10 cellular contexts compared by ENCODE assay signal in genomic region chr2:233079953-233080835, GRCh38. TPM values are rescaled to one million over a fixed set of nuclear protein-coding genes. Genes with fewer than 3 reads are reported as not detected.
DNase-seq lines count a peak whose midpoint lies in the region; ATAC-seq and TF ChIP-seq lines count a peak whose summit lies in the region.
"Had no signal": no experiment of that assay in that cellular context is flagged by ENCODE, and none has a peak within 500 bp of the region (broad histone marks: within the 10 kb centered on the region; RNA-seq: fewer than 3 reads in every experiment).

No MANE protein-coding gene starts in this region.

- no peaks in the 10 kb centered on the region for H3K9me3 Mint-ChIP-seq in activated naive CD8-positive, alpha-beta T cell treated with anti-CD3 and anti-CD28 coated beads for 36 hours
- H3K9me3 Mint-ChIP-seq in mesothelial cell of epicardium = no peaks in the 10 kb centered on the region

- no peaks in the 10 kb centered on the region for H3K27me3 Mint-ChIP-seq in activated naive CD8-positive, alpha-beta T cell treated with anti-CD3 and anti-CD28 coated beads for 36 hours
- no peaks in the 10 kb centered on the region for H3K27me3 Mint-ChIP-seq in mesothelial cell of epicardium (ENCODE audit: low read depth)

- no peak for TF ChIP-seq CTCF in GM06990 (IDR thresholded peaks at IDR 0.05; ENCODE audit: insufficient read depth, low read length, poor library complexity, severe bottlenecking)
- no peak for TF ChIP-seq CTCF in neutrophil (IDR thresholded peaks at IDR 0.05)
- no peak for TF ChIP-seq CTCF in mesothelial cell of epicardium (IDR thresholded peaks at IDR 0.05; ENCODE audit: unreplicated experiment)

- no peak for DNase-seq in GM06990 (ENCODE audit: extremely low read depth, insufficient read length)
- DNase-seq in MV-4-11 (lab: John Stamatoyannopoulos, UW) = peak; percentile 71
- DNase-seq in activated naive CD8-positive, alpha-beta T cell treated with anti-CD3 and anti-CD28 coated beads for 36 hours = peak; percentile 19
- DNase-seq in dedifferentiated amniotic fluid mesenchymal stem cell (ENCODE audit: extremely low spot score) = no peak
- DNase-seq in mesothelial cell of epicardium (ENCODE audit: low spot score in 2 of 2, unreplicated experiment in 2 of 2) = no peak
- no peak for DNase-seq in midbrain (lab: John Stamatoyannopoulos, UW)

- H3K4me3 ChIP-seq in GM06990 (replicated peaks; ENCODE audit: low read depth, low read length) (peak overlapping the region; percentile 11; the same call in 1 of the 2 replicates), neutrophil (ENCODE audit: low read depth in 1 of 2, low read length in 1 of 2) (peak overlapping the region; percentile 6 to 56)
- H3K4me3 ChIP-seq: tibial nerve had no signal

- H3K4me1 Mint-ChIP-seq in activated naive CD8-positive, alpha-beta T cell treated with anti-CD3 and anti-CD28 coated beads for 36 hours = peaks cover 69% of the 10 kb centered on the region
- H3K4me1 Mint-ChIP-seq in mesothelial cell of epicardium = no peaks in the 10 kb centered on the region

- H3K27ac ChIP-seq in neutrophil = peak overlapping the region; percentile 98

- H3K4me1 ChIP-seq in neutrophil (ENCODE audit: control insufficient read depth in 1 of 2, insufficient read depth in 1 of 2, low read depth in 1 of 2, low read length in 1 of 2) = peaks cover 100% of the 10 kb centered on the region in 2 experiments

- H3K27me3 ChIP-seq in GM06990 (replicated peaks; ENCODE audit: control insufficient read depth, insufficient read depth, low read length) (no peaks in the 10 kb centered on the region), neutrophil (no peaks in the 10 kb centered on the region)
- H3K27me3 ChIP-seq: tibial nerve had no signal

- H3K36me3 Mint-ChIP-seq in activated naive CD8-positive, alpha-beta T cell treated with anti-CD3 and anti-CD28 coated beads for 36 hours = peaks cover 59% of the 10 kb centered on the region
- H3K36me3 Mint-ChIP-seq in mesothelial cell of epicardium = no peaks in the 10 kb centered on the region

- peak overlapping the region; percentile 87 for H3K27ac Mint-ChIP-seq in activated naive CD8-positive, alpha-beta T cell treated with anti-CD3 and anti-CD28 coated beads for 36 hours
- no peak overlapping the region for H3K27ac Mint-ChIP-seq in mesothelial cell of epicardium

- H3K9me3 ChIP-seq in neutrophil = no peaks in the 10 kb centered on the region
- H3K9me3 ChIP-seq: tibial nerve had no signal

- H3K4me3 Mint-ChIP-seq in activated naive CD8-positive, alpha-beta T cell treated with anti-CD3 and anti-CD28 coated beads for 36 hours = peak overlapping the region; percentile 5
- no peak overlapping the region for H3K4me3 Mint-ChIP-seq in mesothelial cell of epicardium

- H3K36me3 ChIP-seq in GM06990 (ENCODE audit: control insufficient read depth, insufficient read depth, low read length) = peaks cover 23% of the 10 kb centered on the region
- peaks cover 18% of the 10 kb centered on the region for H3K36me3 ChIP-seq in neutrophil
- H3K36me3 ChIP-seq: tibial nerve had no signal

- no peak for ATAC-seq in HG03432 (IDR thresholded peaks at IDR 0.05; ENCODE audit: unreplicated experiment)

RNA-seq across cellular contexts. Expression of gene INPP5D, which starts 20.1 kb away (rescaled TPM):
- 10 to 100 TPM; 38.7 to 41.8 TPM for total RNA-seq in activated naive CD8-positive, alpha-beta T cell treated with anti-CD3 and anti-CD28 coated beads for 36 hours
- total RNA-seq in mesothelial cell of epicardium = 8.9 to 9.4 TPM (median 9.2 TPM) in 3 replicates

RNA-seq across cellular contexts. Expression of gene NEU2, which starts 47.7 kb away (rescaled TPM):
- total RNA-seq in activated naive CD8-positive, alpha-beta T cell treated with anti-CD3 and anti-CD28 coated beads for 36 hours = not detected
- total RNA-seq in mesothelial cell of epicardium = not detected in 3 replicates
- total RNA-seq: fibroblast of villous mesenchyme, tibial nerve had no signal

Comparison
In these comparisons a context has a peak if more than half of its experiments do, and no peak if none do; other contexts are left out.
1. DNase-seq: peak in MV-4-11 (single experiment) and activated naive CD8-positive, alpha-beta T cell treated with anti-CD3 and anti-CD28 coated beads for 36 hours (single experiment); none in GM06990 (single experiment), dedifferentiated amniotic fluid mesenchymal stem cell (single experiment), mesothelial cell of epicardium (0 of 2) and midbrain (single experiment).